ENCODE assay signal across 12 cellular contexts in genomic region chr16:1713933-1714332, GRCh38. TPM values are rescaled to one million over a fixed set of nuclear protein-coding genes. Genes with fewer than 3 reads are reported as not detected.
DNase-seq lines count a peak whose midpoint lies in the region; ATAC-seq, FAIRE-seq and TF ChIP-seq lines count a peak whose summit lies in the region.
"Had no signal": no experiment of that assay in that cellular context is flagged by ENCODE, and none has a peak within 500 bp of the region (broad histone marks: within the 10 kb centered on the region; RNA-seq: fewer than 3 reads in every experiment).

No MANE protein-coding gene starts in this region.

- TF ChIP-seq POLR2A in GM18505 (IDR thresholded peaks at IDR 0.05; ENCODE audit: borderline replicate concordance, extremely low read depth, insufficient read depth, insufficient read length) (peak; percentile 45), GM12878 (IDR thresholded peaks at IDR 0.05; ENCODE audit: low read depth, low read length) (peak; percentile 80)

- H3K4me3 ChIP-seq in GM12878, result peak overlapping the region; percentile 68
- H3K4me3 ChIP-seq in MG63, result no peak overlapping the region
- H3K4me3 ChIP-seq: psoas muscle had no signal

- TF ChIP-seq CTCF in GM12878 (IDR thresholded peaks at IDR 0.05 in 2 of 3, conservative IDR thresholded peaks at IDR 0.05 in 1 of 3; ENCODE audit: control insufficient read depth in 2 of 3, extremely low read depth in 1 of 3, insufficient read depth in 1 of 3, low read depth in 3 of 3, low read length in 3 of 3), result no peak
- TF ChIP-seq CTCF in osteocyte (IDR thresholded peaks at IDR 0.05), result no peak

- ATAC-seq in GM18505 (IDR thresholded peaks at IDR 0.05; ENCODE audit: unreplicated experiment) (peak; percentile 49), HG02798 (IDR thresholded peaks at IDR 0.05; ENCODE audit: poor library complexity, unreplicated experiment) (peak; percentile 49), GM12878 (peak; percentile 93), HG03439 (IDR thresholded peaks at IDR 0.05; ENCODE audit: unreplicated experiment) (no peak)
- ATAC-seq: activated T-cell treated with anti-CD3 and anti-CD28 coated beads, Interleukin-2, amount 50 U/mL, for 72 hours; psoas muscle had no signal

- RAD21 ChIA-PET in GM12878 (lab: Charles Lee; ENCODE audit: unreplicated experiment), result no interaction called here

- TF ChIP-seq RAD21 in GM12878 (IDR thresholded peaks at IDR 0.05; ENCODE audit: insufficient read depth, low read depth, low read length), result no peak

- no peaks in the 10 kb centered on the region for H4K20me1 ChIP-seq in GM12878 (ENCODE audit: control insufficient read depth, insufficient read depth)

- peaks cover 29% of the 10 kb centered on the region for H3K4me1 Mint-ChIP-seq in osteocyte (ENCODE audit: unreplicated experiment)

- H3K27me3 ChIP-seq in GM12878 (replicated peaks in 1 of 2; ENCODE audit: control insufficient read depth in 2 of 2, insufficient read depth in 2 of 2, low read length in 1 of 2) (no peaks in the 10 kb centered on the region), MG63 (no peaks in the 10 kb centered on the region)

- CTCF ChIA-PET in GM12878 (lab: Yijun Ruan, JAX), result no interaction called here

- peak; percentile 39 for DNase-seq in GM12878 (ENCODE audit: low read depth, low spot score)
- no peak for DNase-seq in osteocyte (ENCODE audit: extremely low spot score, unreplicated experiment)
- DNase-seq in GM19239 (ENCODE audit: insufficient read length, low spot score), result no peak
- no peak for DNase-seq in MG63
- no peak for DNase-seq in putamen (ENCODE audit: low spot score)
- DNase-seq: activated T-cell treated with anti-CD3 and anti-CD28 coated beads, Interleukin-2, amount 50 U/mL, for 72 hours; central memory CD4-positive, alpha-beta T cell; NCI-H1092 had no signal

- no peaks in the 10 kb centered on the region for H3K9me3 ChIP-seq in GM12878 (replicated peaks; ENCODE audit: control insufficient read depth, insufficient read depth, low read length)
- H3K9me3 ChIP-seq in MG63, result no peaks in the 10 kb centered on the region
- H3K9me3 ChIP-seq: psoas muscle had no signal

- H3K27me3 Mint-ChIP-seq in osteocyte (ENCODE audit: unreplicated experiment), result no peaks in the 10 kb centered on the region

- WGBS in GM12878 (ENCODE audit: insufficient coverage, insufficient replicate concordance, low lambda C conversion rate, missing lambda C conversion rate), result 2% methylated on average over 14 of the region's 14 CpGs

- POLR2A ChIA-PET in GM12878 (lab: Charles Lee), result interaction anchor here (1.0 kb wide), 1 partner anchor 11 kb away, joined by 4 read pairs; no protein-coding TSS in a partner anchor

- peaks cover 37% of the 10 kb centered on the region for H3K4me1 ChIP-seq in GM12878 (ENCODE audit: control insufficient read depth, insufficient read depth, low read length)

- H3K9ac ChIP-seq in GM12878 (ENCODE audit: control insufficient read depth, insufficient read depth, low read length), result peak overlapping the region; percentile 73

- H3K27ac Mint-ChIP-seq in osteocyte (ENCODE audit: unreplicated experiment), result peak overlapping the region; percentile 78
- H3K27ac Mint-ChIP-seq: activated T-cell treated with anti-CD3 and anti-CD28 coated beads, Interleukin-2, amount 50 U/mL, for 72 hours had no signal

- intact Hi-C loops in GM12878 (cut with micrococcal nuclease; ENCODE audit: unreplicated experiment), result no loop called here

- in situ Hi-C loops in GM12878 (cut with MboI), result loop anchor here (5.0 kb wide), 1 partner anchor 58 kb away; the partner anchor contains the start of genes EME2, MRPS34 and NME3

- H3K36me3 Mint-ChIP-seq in osteocyte (ENCODE audit: unreplicated experiment), result no peaks in the 10 kb centered on the region

- H3K9me3 Mint-ChIP-seq in osteocyte (ENCODE audit: unreplicated experiment), result no peaks in the 10 kb centered on the region
- H3K9me3 Mint-ChIP-seq: activated T-cell treated with anti-CD3 and anti-CD28 coated beads, Interleukin-2, amount 50 U/mL, for 72 hours had no signal

- H3K36me3 ChIP-seq in GM12878 (ENCODE audit: control insufficient read depth in 2 of 2, insufficient read depth in 2 of 2, low read length in 1 of 2), result no peaks in the 10 kb centered on the region; a peak in 2 of 4 replicates
- peaks cover 9% of the 10 kb centered on the region for H3K36me3 ChIP-seq in MG63

- H3K4me2 ChIP-seq in GM12878 (ENCODE audit: control insufficient read depth, insufficient read depth), result peak overlapping the region; percentile 99

- BruUV-seq in GM12878 (replicated peaks; lab: Mats Ljungman, UMichigan), result no TSS peak

- SMC1A ChIA-PET in GM12878 (lab: Charles Lee; ENCODE audit: uncharacterized antibody, unreplicated experiment), result no interaction called here

- peak overlapping the region; percentile 73 for H2AFZ ChIP-seq in GM12878 (ENCODE audit: control insufficient read depth, low read depth, low read length)

- no peak for TF ChIP-seq EP300 in GM12878 (IDR thresholded peaks at IDR 0.05; ENCODE audit: borderline replicate concordance in 1 of 2, control insufficient read depth in 1 of 2, low read depth in 2 of 2, low read length in 2 of 2)

- H3K4me3 Mint-ChIP-seq in osteocyte (ENCODE audit: unreplicated experiment), result no peak overlapping the region
- H3K4me3 Mint-ChIP-seq: activated T-cell treated with anti-CD3 and anti-CD28 coated beads, Interleukin-2, amount 50 U/mL, for 72 hours had no signal

- FAIRE-seq in GM12878 (lab: Jason Lieb, UNC) (peak; percentile 78), GM19239 (lab: Jason Lieb, UNC) (no peak)

- peaks cover 44% of the 10 kb centered on the region for H3K79me2 ChIP-seq in GM12878 (ENCODE audit: control insufficient read depth, insufficient read depth, low read length)

- peak overlapping the region; percentile 88 for H3K27ac ChIP-seq in GM12878 (ENCODE audit: control insufficient read depth, insufficient read depth)
- H3K27ac ChIP-seq: psoas muscle had no signal

RNA-seq across cellular contexts. Expression of gene MAPK8IP3, which starts 7.9 kb away (rescaled TPM):
- 329 and 384 TPM in 2 replicates for total RNA-seq in GM12878 (2013; cell fraction: nucleolus; rRNA removed)
- total RNA-seq in GM12878 (2014; rRNA removed) (36.0 and 42.2 TPM in 2 replicates), GM12878 (2014; rRNA removed; fragmentation: Illumina TruSeq; extraction: Trizol) (18.6 and 19.6 TPM in 2 replicates), GM12878 (2021) (52.6 and 67.9 TPM in 2 replicates), osteocyte (89.7 and 105 TPM in 2 replicates)
- polyA plus RNA-seq in GM12878 (2011; ENCODE audit: low read depth), result 30.5 TPM
- polyA plus RNA-seq in GM12878 (2011; rRNA removed) (15.7 and 22.4 TPM in 2 replicates), GM12878 (2014; fragmentation: Illumina TruSeq; extraction: Trizol) (4.3 and 16.8 TPM in 2 replicates), GM12878 (2014; fragmentation: Nextera tagmentation; extraction: Ambion mirVana) (under 1 TPM; 0.06 to 0.31 TPM), GM12878 (2014; rRNA removed) (67.1 and 81.0 TPM in 2 replicates), GM12878 (2016; fragmentation: Nextera tagmentation; extraction: Ambion mirVana) (1 to 10 TPM; 9.3 to 9.7 TPM)
- polyA plus RNA-seq in GM12878 (2011; cell fraction: cytosol; rRNA removed), result 15.6 and 34.3 TPM in 2 replicates
- polyA plus RNA-seq in GM12878 (2011; cell fraction: nucleus; rRNA removed), result 389 and 450 TPM in 2 replicates
- 67.7 and 99.0 TPM in 2 replicates for polyA plus RNA-seq in GM12878 (2012)
- polyA minus RNA-seq in GM12878 (2011; rRNA and poly(A)+ RNA removed), result 22.3 and 39.3 TPM in 2 replicates
- polyA minus RNA-seq in GM12878 (2011; cell fraction: cytosol; rRNA and poly(A)+ RNA removed), result 7.5 and 8.7 TPM in 2 replicates
- polyA minus RNA-seq in GM12878 (2011; cell fraction: nucleus; rRNA and poly(A)+ RNA removed), result 68.1 and 97.9 TPM in 2 replicates
- 13.4 and 31.1 TPM in 2 replicates for total RNA-seq in MG63 (2014; rRNA removed; shearing (Covaris generic); ENCODE audit: low replicate concordance)

RNA-seq across cellular contexts. Expression of gene JPT2, which starts 35.9 kb away (rescaled TPM):
- 43.4 and 44.1 TPM in 2 replicates for total RNA-seq in GM12878 (2013; cell fraction: nucleolus; rRNA removed)
- 48.9 and 51.7 TPM in 2 replicates for total RNA-seq in GM12878 (2014; rRNA removed)
- 47.3 and 48.0 TPM in 2 replicates for total RNA-seq in GM12878 (2014; rRNA removed; fragmentation: Illumina TruSeq; extraction: Trizol)
- 78.4 and 82.0 TPM in 2 replicates for total RNA-seq in GM12878 (2021)
- polyA plus RNA-seq in GM12878 (2011; ENCODE audit: low read depth), result 17.3 TPM
- polyA plus RNA-seq in GM12878 (2011; rRNA removed), result 59.8 and 66.8 TPM in 2 replicates
- 37.7 and 63.7 TPM in 2 replicates for polyA plus RNA-seq in GM12878 (2011; cell fraction: cytosol; rRNA removed)
- 38.2 and 65.1 TPM in 2 replicates for polyA plus RNA-seq in GM12878 (2011; cell fraction: nucleus; rRNA removed)
- 27.5 and 30.8 TPM in 2 replicates for polyA plus RNA-seq in GM12878 (2012)
- polyA plus RNA-seq in GM12878 (2014; fragmentation: Illumina TruSeq; extraction: Trizol), result 61.6 and 75.6 TPM in 2 replicates
- 10 to 100 TPM; 15.6 to 26.7 TPM for polyA plus RNA-seq in GM12878 (2014; fragmentation: Nextera tagmentation; extraction: Ambion mirVana)
- 62.1 and 75.1 TPM in 2 replicates for polyA plus RNA-seq in GM12878 (2014; rRNA removed)
- 10 to 100 TPM; 11.7 to 12.0 TPM for polyA plus RNA-seq in GM12878 (2016; fragmentation: Nextera tagmentation; extraction: Ambion mirVana)
- 27.9 and 34.6 TPM in 2 replicates for polyA minus RNA-seq in GM12878 (2011; rRNA and poly(A)+ RNA removed)
- polyA minus RNA-seq in GM12878 (2011; cell fraction: cytosol; rRNA and poly(A)+ RNA removed), result 12.2 and 22.5 TPM in 2 replicates
- 10.4 and 20.6 TPM in 2 replicates for polyA minus RNA-seq in GM12878 (2011; cell fraction: nucleus; rRNA and poly(A)+ RNA removed)
- total RNA-seq in osteocyte, result 53.6 and 55.1 TPM in 2 replicates
- 94.3 and 129 TPM in 2 replicates for total RNA-seq in MG63 (2014; rRNA removed; shearing (Covaris generic); ENCODE audit: low replicate concordance)

RNA-seq across cellular contexts. Expression of gene NME3, which starts 57.4 kb away (rescaled TPM):
- 32.8 and 43.7 TPM in 2 replicates for total RNA-seq in GM12878 (2013; cell fraction: nucleolus; rRNA removed)
- total RNA-seq in GM12878 (2014; rRNA removed), result 49.8 and 55.5 TPM in 2 replicates
- 4.3 and 5.2 TPM in 2 replicates for total RNA-seq in GM12878 (2014; rRNA removed; fragmentation: Illumina TruSeq; extraction: Trizol)
- total RNA-seq in GM12878 (2021), result 46.7 and 47.7 TPM in 2 replicates
- 10.7 TPM for polyA plus RNA-seq in GM12878 (2011; ENCODE audit: low read depth)
- polyA plus RNA-seq in GM12878 (2011; rRNA removed), result 5.1 and 13.6 TPM in 2 replicates
- 28.1 and 60.3 TPM in 2 replicates for polyA plus RNA-seq in GM12878 (2011; cell fraction: cytosol; rRNA removed)
- 143 and 144 TPM in 2 replicates for polyA plus RNA-seq in GM12878 (2011; cell fraction: nucleus; rRNA removed)
- 44.8 and 49.8 TPM in 2 replicates for polyA plus RNA-seq in GM12878 (2012)
- polyA plus RNA-seq in GM12878 (2014; fragmentation: Illumina TruSeq; extraction: Trizol), result 0.81 TPM in 1 of 2 replicates, not detected in the other
- 1 to 10 TPM in 1 of 2 experiments, under 1 TPM in 1; 0.61 to 4.6 TPM for polyA plus RNA-seq in GM12878 (2014; fragmentation: Nextera tagmentation; extraction: Ambion mirVana)
- polyA plus RNA-seq in GM12878 (2014; rRNA removed), result 51.7 and 63.4 TPM in 2 replicates
- 10 to 100 TPM; 39.5 to 41.1 TPM for polyA plus RNA-seq in GM12878 (2016; fragmentation: Nextera tagmentation; extraction: Ambion mirVana)
- polyA minus RNA-seq in GM12878 (2011; rRNA and poly(A)+ RNA removed), result 1.2 and 7.4 TPM in 2 replicates
- polyA minus RNA-seq in GM12878 (2011; cell fraction: cytosol; rRNA and poly(A)+ RNA removed), result 2.3 and 5.2 TPM in 2 replicates
- polyA minus RNA-seq in GM12878 (2011; cell fraction: nucleus; rRNA and poly(A)+ RNA removed), result 22.5 and 26.6 TPM in 2 replicates
- total RNA-seq in osteocyte, result 45.8 and 48.8 TPM in 2 replicates
- total RNA-seq in MG63 (2014; rRNA removed; shearing (Covaris generic); ENCODE audit: low replicate concordance), result 0.46 TPM in 1 of 2 replicates, not detected in the other

RNA-seq across cellular contexts. Expression of gene EME2, which starts 58.7 kb away (rescaled TPM):
- 54.8 and 65.8 TPM in 2 replicates for total RNA-seq in GM12878 (2013; cell fraction: nucleolus; rRNA removed)
- total RNA-seq in GM12878 (2014; rRNA removed), result 6.2 and 9.5 TPM in 2 replicates
- total RNA-seq in GM12878 (2014; rRNA removed; fragmentation: Illumina TruSeq; extraction: Trizol), result 1.4 and 2.1 TPM in 2 replicates
- total RNA-seq in GM12878 (2021), result 15.8 and 16.9 TPM in 2 replicates
- 5.6 TPM for polyA plus RNA-seq in GM12878 (2011; ENCODE audit: low read depth)
- 2.8 and 4.7 TPM in 2 replicates for polyA plus RNA-seq in GM12878 (2011; rRNA removed)
- polyA plus RNA-seq in GM12878 (2011; cell fraction: cytosol; rRNA removed), result 3.5 and 7.9 TPM in 2 replicates
- polyA plus RNA-seq in GM12878 (2011; cell fraction: nucleus; rRNA removed), result 152 and 178 TPM in 2 replicates
- polyA plus RNA-seq in GM12878 (2012), result 10.3 and 11.2 TPM in 2 replicates
- polyA plus RNA-seq in GM12878 (2014; fragmentation: Illumina TruSeq; extraction: Trizol), result 0.79 and 2.1 TPM in 2 replicates
- polyA plus RNA-seq in GM12878 (2014; fragmentation: Nextera tagmentation; extraction: Ambion mirVana), result under 1 TPM; 0.29 to 0.80 TPM
- polyA plus RNA-seq in GM12878 (2014; rRNA removed), result 13.3 and 16.2 TPM in 2 replicates
- polyA plus RNA-seq in GM12878 (2016; fragmentation: Nextera tagmentation; extraction: Ambion mirVana), result 1 to 10 TPM; 3.4 to 4.7 TPM
- 1.6 and 5.0 TPM in 2 replicates for polyA minus RNA-seq in GM12878 (2011; rRNA and poly(A)+ RNA removed)
- polyA minus RNA-seq in GM12878 (2011; cell fraction: cytosol; rRNA and poly(A)+ RNA removed), result 1.7 and 2.6 TPM in 2 replicates
- 18.6 and 28.8 TPM in 2 replicates for polyA minus RNA-seq in GM12878 (2011; cell fraction: nucleus; rRNA and poly(A)+ RNA removed)
- total RNA-seq in osteocyte, result 21.5 and 22.4 TPM in 2 replicates
- 3.3 and 6.6 TPM in 2 replicates for total RNA-seq in MG63 (2014; rRNA removed; shearing (Covaris generic); ENCODE audit: low replicate concordance)

RNA-seq across cellular contexts. Expression of gene MRPS34, which starts 59.0 kb away (rescaled TPM):
- total RNA-seq in GM12878 (2013; cell fraction: nucleolus; rRNA removed), result 26.9 and 32.5 TPM in 2 replicates
- total RNA-seq in GM12878 (2014; rRNA removed), result 144 and 185 TPM in 2 replicates
- total RNA-seq in GM12878 (2014; rRNA removed; fragmentation: Illumina TruSeq; extraction: Trizol), result 92.3 and 109 TPM in 2 replicates
- total RNA-seq in GM12878 (2021), result 184 and 190 TPM in 2 replicates
- 24.8 TPM for polyA plus RNA-seq in GM12878 (2011; ENCODE audit: low read depth)
- 62.8 and 99.3 TPM in 2 replicates for polyA plus RNA-seq in GM12878 (2011; rRNA removed)
- polyA plus RNA-seq in GM12878 (2011; cell fraction: cytosol; rRNA removed), result 130 and 176 TPM in 2 replicates
- 107 and 127 TPM in 2 replicates for polyA plus RNA-seq in GM12878 (2011; cell fraction: nucleus; rRNA removed)
- 75.1 and 85.8 TPM in 2 replicates for polyA plus RNA-seq in GM12878 (2012)
- 18.2 and 56.0 TPM in 2 replicates for polyA plus RNA-seq in GM12878 (2014; fragmentation: Illumina TruSeq; extraction: Trizol)
- 10 to 100 TPM in 1 of 2 experiments, 1 to 10 TPM in 1; 3.6 to 17.9 TPM for polyA plus RNA-seq in GM12878 (2014; fragmentation: Nextera tagmentation; extraction: Ambion mirVana)
- 189 and 209 TPM in 2 replicates for polyA plus RNA-seq in GM12878 (2014; rRNA removed)
- polyA plus RNA-seq in GM12878 (2016; fragmentation: Nextera tagmentation; extraction: Ambion mirVana), result 100 to 1,000 TPM; 265 to 285 TPM
- 31.2 and 42.9 TPM in 2 replicates for polyA minus RNA-seq in GM12878 (2011; rRNA and poly(A)+ RNA removed)
- polyA minus RNA-seq in GM12878 (2011; cell fraction: cytosol; rRNA and poly(A)+ RNA removed), result 29.7 and 32.3 TPM in 2 replicates
- polyA minus RNA-seq in GM12878 (2011; cell fraction: nucleus; rRNA and poly(A)+ RNA removed), result 22.8 and 37.4 TPM in 2 replicates
- 70.9 and 73.9 TPM in 2 replicates for total RNA-seq in osteocyte
- total RNA-seq in MG63 (2014; rRNA removed; shearing (Covaris generic); ENCODE audit: low replicate concordance), result 225 and 308 TPM in 2 replicates
